Comparison of ENCODE assay signal across 22 cellular contexts in the genomic region with DNA sequence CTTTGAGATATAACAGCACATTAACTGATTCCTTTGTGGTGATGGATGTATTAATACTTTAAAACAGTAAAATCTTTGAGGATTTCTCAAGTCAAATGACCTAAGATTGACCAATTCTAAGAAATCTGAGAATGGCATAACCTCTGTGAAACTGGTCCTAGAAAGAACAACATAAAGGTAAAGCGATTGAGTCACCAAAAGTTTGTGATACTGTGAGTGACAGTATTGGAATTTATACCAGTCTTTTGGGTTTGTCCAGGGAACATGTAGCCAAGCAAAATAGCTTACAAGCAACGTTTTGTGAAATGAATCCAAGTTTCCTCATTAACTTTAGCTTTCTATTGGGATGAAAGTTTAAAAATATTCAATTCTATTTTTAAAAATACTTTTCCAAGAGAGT.
"Had no signal": no experiment of that assay in that cellular context is flagged by ENCODE, and none has a peak within 500 bp of the region (broad histone marks: within the 10 kb centered on the region; RNA-seq: fewer than 3 reads in every experiment).

No MANE protein-coding gene starts in this region.

- H3K4me2 ChIP-seq: neural progenitor cell had no signal

- H3K27ac Mint-ChIP-seq: immature natural killer cell; natural killer cell treated with Interleukin-12 subunit alpha and Interleukin-12 subunit beta and Interleukin-15 and Interleukin-18, amount 100 ng/mL, for 72 hours; neural progenitor cell; stimulated activated effector memory CD8-positive, alpha-beta T cell treated with anti-CD3 and anti-CD28 coated beads, Interleukin-12 subunit alpha, Interleukin-12 subunit beta, amount 100 ng/mL, for 72 hours had no signal

- H3K79me2 ChIP-seq: parathyroid adenoma had no signal

- ATAC-seq: gastroesophageal sphincter; left cardiac atrium; lower lobe of right lung; natural killer cell treated with Interleukin-12 subunit alpha and Interleukin-12 subunit beta and Interleukin-15 and Interleukin-18, amount 100 ng/mL, for 72 hours; right lobe of liver; stimulated activated effector memory CD8-positive, alpha-beta T cell treated with anti-CD3 and anti-CD28 coated beads, Interleukin-12 subunit alpha, Interleukin-12 subunit beta, amount 100 ng/mL, for 72 hours; stimulated activated naive CD8-positive, alpha-beta T cell treated with anti-CD3 and anti-CD28 coated beads, Interleukin-15, Interleukin-2, amounts not matched to agents 100 U/mL and 50 U/mL, for 24 hours had no signal

- H3K4me1 ChIP-seq: colonic mucosa, gastroesophageal sphincter, left ventricle myocardium inferior, lower lobe of right lung, neural progenitor cell, parathyroid adenoma, prostate gland, right lobe of liver, tibial artery, upper lobe of left lung, uterus had no signal

- H3K4me3 ChIP-seq: colonic mucosa, gastroesophageal sphincter, left ventricle myocardium inferior, lower lobe of right lung, neural progenitor cell, prostate gland, right lobe of liver, tibial artery, upper lobe of left lung, uterus had no signal

- H3K27me3 Mint-ChIP-seq: natural killer cell treated with Interleukin-12 subunit alpha and Interleukin-12 subunit beta and Interleukin-15 and Interleukin-18, amount 100 ng/mL, for 72 hours had no signal

- H3K4me3 Mint-ChIP-seq: immature natural killer cell; natural killer cell treated with Interleukin-12 subunit alpha and Interleukin-12 subunit beta and Interleukin-15 and Interleukin-18, amount 100 ng/mL, for 72 hours; neural progenitor cell; stimulated activated effector memory CD8-positive, alpha-beta T cell treated with anti-CD3 and anti-CD28 coated beads, Interleukin-12 subunit alpha, Interleukin-12 subunit beta, amount 100 ng/mL, for 72 hours had no signal

- H3K36me3 Mint-ChIP-seq: immature natural killer cell; natural killer cell treated with Interleukin-12 subunit alpha and Interleukin-12 subunit beta and Interleukin-15 and Interleukin-18, amount 100 ng/mL, for 72 hours; neural progenitor cell; stimulated activated effector memory CD8-positive, alpha-beta T cell treated with anti-CD3 and anti-CD28 coated beads, Interleukin-12 subunit alpha, Interleukin-12 subunit beta, amount 100 ng/mL, for 72 hours had no signal

- H2AFZ ChIP-seq: neural progenitor cell, parathyroid adenoma had no signal

- H3K4me1 Mint-ChIP-seq: immature natural killer cell; neural progenitor cell; stimulated activated effector memory CD8-positive, alpha-beta T cell treated with anti-CD3 and anti-CD28 coated beads, Interleukin-12 subunit alpha, Interleukin-12 subunit beta, amount 100 ng/mL, for 72 hours had no signal

- DNase-seq: colonic mucosa; dermis blood vessel endothelial cell; immature natural killer cell; left cardiac atrium; left ventricle myocardium inferior; lower lobe of right lung; mesenchymal stem cell; midbrain; nucleus accumbens; right lobe of liver; stimulated activated CD4-positive, alpha-beta T cell treated with anti-CD3 and anti-CD28 coated beads, Interleukin-4, amount 100 ng/mL, for 1 hour; stimulated activated CD8-positive, alpha-beta memory T cell treated with anti-CD3 and anti-CD28 coated beads, Interleukin-4, amount 100 ng/mL, for 48 hours; stimulated activated naive CD8-positive, alpha-beta T cell treated with anti-CD3 and anti-CD28 coated beads, Interleukin-15, Interleukin-2, amounts not matched to agents 100 U/mL and 50 U/mL, for 24 hours; tibial artery; upper lobe of left lung; uterus had no signal

- H3K27me3 ChIP-seq: colonic mucosa, gastroesophageal sphincter, neural progenitor cell, right lobe of liver, tibial artery, upper lobe of left lung, uterus had no signal

- H3K36me3 ChIP-seq: colonic mucosa, gastroesophageal sphincter, left ventricle myocardium inferior, lower lobe of right lung, neural progenitor cell, prostate gland, right lobe of liver, tibial artery, upper lobe of left lung, uterus had no signal

- H3K9me3 ChIP-seq: colonic mucosa, prostate gland, right lobe of liver, uterus had no signal

- H3K9ac ChIP-seq: neural progenitor cell, parathyroid adenoma had no signal

- H3K27ac ChIP-seq: colonic mucosa, gastroesophageal sphincter, left ventricle myocardium inferior, lower lobe of right lung, neural progenitor cell, parathyroid adenoma, prostate gland, right lobe of liver, tibial artery, upper lobe of left lung, uterus had no signal
